Comparison of ENCODE assay signal across 10 cellular contexts in genomic region chr11:68215087-68215445, GRCh38. TPM values are rescaled to one million over a fixed set of nuclear protein-coding genes. Genes with fewer than 3 reads are reported as not detected.
DNase-seq lines count a peak whose midpoint lies in the region; ATAC-seq and TF ChIP-seq lines count a peak whose summit lies in the region.
"Had no signal": no experiment of that assay in that cellular context is flagged by ENCODE, and none has a peak within 500 bp of the region (broad histone marks: within the 10 kb centered on the region; RNA-seq: fewer than 3 reads in every experiment).

No MANE protein-coding gene starts in this region.

- no peaks in the 10 kb centered on the region for H3K9me3 Mint-ChIP-seq in immature natural killer cell
- no peaks in the 10 kb centered on the region for H3K9me3 Mint-ChIP-seq in stimulated activated naive B cell treated with anti-CD40 and anti-IgM and Interleukin-4, amounts not matched to agents 10 μg/mL and 1 μg/mL and 100 μg/mL, for 72 hours

- DNase-seq in activated T-cell treated with anti-CD3 and anti-CD28 coated beads for 48 hours (ENCODE audit: low read depth) (peak; percentile 39), activated T-cell treated with anti-CD3 and anti-CD28 coated beads for 4 hours (no peak), immature natural killer cell (no peak), SIG-M5 treated with dmso at 0.1 percent for 504 hours (lab: John Stamatoyannopoulos, UW; ENCODE audit: unreplicated experiment) (no peak), uterus (no peak)
- DNase-seq in activated CD4-positive, alpha-beta T cell treated with anti-CD3 and anti-CD28 coated beads, Interleukin-2, amount 50 U/mL, for 48 hours, result peak; percentile 41 to 45
- DNase-seq in stimulated activated naive B cell treated with anti-CD40 and anti-IgM and Interleukin-4, amounts not matched to agents 10 μg/mL and 1 μg/mL and 100 μg/mL, for 72 hours, result peak; percentile 38
- DNase-seq: effector CD4-positive, alpha-beta T cell; NCI-H748 treated with DMSO at 0.1 percent for 48 hours had no signal

- peak overlapping the region in 5 of 6 donors; percentile 36 to 84 (median 45) for H3K27ac Mint-ChIP-seq in immature natural killer cell
- H3K27ac Mint-ChIP-seq in stimulated activated naive B cell treated with anti-CD40 and anti-IgM and Interleukin-4, amounts not matched to agents 10 μg/mL and 1 μg/mL and 100 μg/mL, for 72 hours, result peak overlapping the region; percentile 89

- no peaks in the 10 kb centered on the region for H3K9me3 ChIP-seq in uterus

- no peaks in the 10 kb centered on the region for H3K36me3 ChIP-seq in uterus

- H3K4me3 Mint-ChIP-seq in immature natural killer cell, result peak overlapping the region; percentile 76 to 85 (median 78)
- peak overlapping the region; percentile 83 to 88 for H3K4me3 Mint-ChIP-seq in stimulated activated naive B cell treated with anti-CD40 and anti-IgM and Interleukin-4, amounts not matched to agents 10 μg/mL and 1 μg/mL and 100 μg/mL, for 72 hours

- peaks cover 26 to 54% (median 39%) of the 10 kb centered on the region in 3 donors for H3K27me3 Mint-ChIP-seq in immature natural killer cell (ENCODE audit: low read depth in 3 of 3)
- H3K27me3 Mint-ChIP-seq in stimulated activated naive B cell treated with anti-CD40 and anti-IgM and Interleukin-4, amounts not matched to agents 10 μg/mL and 1 μg/mL and 100 μg/mL, for 72 hours, result peaks cover 4 to 10% of the 10 kb centered on the region in 2 donors

- H3K36me3 Mint-ChIP-seq in immature natural killer cell, result no peaks in the 10 kb centered on the region
- peaks cover 2 to 7% of the 10 kb centered on the region in 2 donors for H3K36me3 Mint-ChIP-seq in stimulated activated naive B cell treated with anti-CD40 and anti-IgM and Interleukin-4, amounts not matched to agents 10 μg/mL and 1 μg/mL and 100 μg/mL, for 72 hours

- TF ChIP-seq CTCF in uterus (IDR thresholded peaks at IDR 0.05), result no peak

- intact Hi-C loops in uterus (cut with DNase I; ENCODE audit: low total_unique reads), result no loop called here

- H3K4me3 ChIP-seq in uterus, result no peak overlapping the region

- peaks cover 0 to 18% of the 10 kb centered on the region in 2 donors for H3K4me1 ChIP-seq in uterus

- H3K27ac ChIP-seq in uterus, result no peak overlapping the region

- peak; percentile 26 to 35 for ATAC-seq in stimulated activated naive B cell treated with anti-CD40 and anti-IgM and Interleukin-4, amounts not matched to agents 10 μg/mL and 1 μg/mL and 100 μg/mL, for 72 hours (replicated peaks)
- no peak for ATAC-seq in GM18502 (IDR thresholded peaks at IDR 0.05; ENCODE audit: poor library complexity, unreplicated experiment)

- no peaks in the 10 kb centered on the region for H3K27me3 ChIP-seq in uterus

- no peak for TF ChIP-seq POLR2A in uterus (IDR thresholded peaks at IDR 0.05)

- H3K4me1 Mint-ChIP-seq in immature natural killer cell, result peaks cover 25 to 32% of the 10 kb centered on the region in 2 donors
- H3K4me1 Mint-ChIP-seq in stimulated activated naive B cell treated with anti-CD40 and anti-IgM and Interleukin-4, amounts not matched to agents 10 μg/mL and 1 μg/mL and 100 μg/mL, for 72 hours, result peaks cover 31 to 45% of the 10 kb centered on the region in 2 donors

RNA-seq across cellular contexts. Expression of gene KMT5B, which starts 2.0 kb away (rescaled TPM):
- 10 to 100 TPM; 23.9 to 58.5 (median 30.0) TPM for polyA plus RNA-seq in immature natural killer cell
- 100 to 1,000 TPM in 1 of 4 donors, 10 to 100 TPM in 3; 13.5 to 108 (median 79.4) TPM for total RNA-seq in uterus

RNA-seq across cellular contexts. Expression of gene C11orf24, which starts 56.7 kb away (rescaled TPM):
- 10 to 100 TPM; 10.4 to 27.1 (median 12.6) TPM for polyA plus RNA-seq in immature natural killer cell
- 100 to 1,000 TPM in 1 of 4 donors, 10 to 100 TPM in 3; 23.2 to 136 (median 33.4) TPM for total RNA-seq in uterus

Comparison
In these comparisons a context has a peak if more than half of its experiments do, and no peak if none do; other contexts are left out.
1. DNase-seq: peak in activated T-cell treated with anti-CD3 and anti-CD28 coated beads for 48 hours (single experiment), activated CD4-positive, alpha-beta T cell treated with anti-CD3 and anti-CD28 coated beads, Interleukin-2, amount 50 U/mL, for 48 hours (2 of 2) and stimulated activated naive B cell treated with anti-CD40 and anti-IgM and Interleukin-4, amounts not matched to agents 10 μg/mL and 1 μg/mL and 100 μg/mL, for 72 hours (single experiment); none in activated T-cell treated with anti-CD3 and anti-CD28 coated beads for 4 hours (single experiment), immature natural killer cell (0 of 3), SIG-M5 treated with dmso at 0.1 percent for 504 hours (single experiment) and uterus (0 of 2).